In genomic region chr5:158754018-158754514, GRCh38 we compare ENCODE assay signal across 14 cellular contexts.
DNase-seq lines count a peak whose midpoint lies in the region; ATAC-seq and TF ChIP-seq lines count a peak whose summit lies in the region.
"Had no signal": no experiment of that assay in that cellular context is flagged by ENCODE, and none has a peak within 500 bp of the region (broad histone marks: within the 10 kb centered on the region; RNA-seq: fewer than 3 reads in every experiment).

No MANE protein-coding gene starts in this region.

- POLR2A ChIA-PET in IMR-90 (lab: Charles Lee; ENCODE audit: unreplicated experiment), result no interaction called here

- no peak overlapping the region for H2AFZ ChIP-seq in IMR-90 (replicated peaks; ENCODE audit: low read length, poor library complexity)
- no peak overlapping the region for H2AFZ ChIP-seq in mesenchymal stem cell (ENCODE audit: low read depth, low read length)

- H3K9me3 ChIP-seq in IMR-90 (ENCODE audit: control insufficient read depth, insufficient read depth, low read length), result no peaks in the 10 kb centered on the region
- no peaks in the 10 kb centered on the region for H3K9me3 ChIP-seq in mesenchymal stem cell (ENCODE audit: control insufficient read depth, low read length)
- H3K9me3 ChIP-seq: body of pancreas, upper lobe of left lung had no signal

- H3K79me1 ChIP-seq in IMR-90 (ENCODE audit: low read depth in 1 of 2, low read length in 2 of 2), result no peaks in the 10 kb centered on the region
- no peaks in the 10 kb centered on the region for H3K79me1 ChIP-seq in mesenchymal stem cell (replicated peaks; ENCODE audit: low read length, poor library complexity, severe bottlenecking)

- H3K4me3 ChIP-seq in IMR-90 (ENCODE audit: insufficient read depth, low read depth, low read length), result no peak overlapping the region
- no peak overlapping the region for H3K4me3 ChIP-seq in cardiac fibroblast (replicated peaks in 1 of 2; ENCODE audit: low read depth in 2 of 2, low read length in 2 of 2)
- H3K4me3 ChIP-seq in mesenchymal stem cell (ENCODE audit: insufficient read depth in 1 of 2, low read depth in 1 of 2, low read length in 2 of 2), result peak overlapping the region in 1 of 2 experiments; percentile 3
- H3K4me3 ChIP-seq: body of pancreas, lung, upper lobe of left lung had no signal

- H3K14ac ChIP-seq in IMR-90 (replicated peaks; ENCODE audit: low read depth, low read length) (no peak overlapping the region), mesenchymal stem cell (ENCODE audit: low read length in 2 of 2) (no peak overlapping the region)

- H3K36me3 Mint-ChIP-seq in glutamatergic neuron (ENCODE audit: unreplicated experiment), result no peaks in the 10 kb centered on the region

- H2AK9ac ChIP-seq in IMR-90 (replicated peaks; ENCODE audit: low read depth, low read length, poor library complexity), result no peak overlapping the region

- no peak overlapping the region for H2BK120ac ChIP-seq in IMR-90 (ENCODE audit: low read depth, low read length)
- H2BK120ac ChIP-seq in mesenchymal stem cell (ENCODE audit: low read depth, low read length), result no peak overlapping the region

- no peak overlapping the region for H3K23ac ChIP-seq in IMR-90 (ENCODE audit: low read depth, low read length)
- H3K23ac ChIP-seq in mesenchymal stem cell (ENCODE audit: low read length in 2 of 2), result no peak overlapping the region

- H3K27me3 ChIP-seq in IMR-90 (ENCODE audit: control insufficient read depth, insufficient read depth, low read length) (no peaks in the 10 kb centered on the region), mesenchymal stem cell (ENCODE audit: control insufficient read depth in 1 of 2, insufficient read depth in 1 of 2, low read length in 2 of 2) (no peaks in the 10 kb centered on the region)
- H3K27me3 ChIP-seq: body of pancreas, upper lobe of left lung had no signal

- no peak overlapping the region for H3K4ac ChIP-seq in IMR-90 (ENCODE audit: low read depth, low read length)
- H3K4ac ChIP-seq in mesenchymal stem cell (ENCODE audit: low read depth in 1 of 2, low read length in 2 of 2), result no peak overlapping the region

- TF ChIP-seq CTCF in IMR-90 (conservative IDR thresholded peaks at IDR 0.05; ENCODE audit: low read depth, low read length) (no peak), cardiac fibroblast (IDR thresholded peaks at IDR 0.05; ENCODE audit: low read depth, low read length) (no peak), glutamatergic neuron (IDR thresholded peaks at IDR 0.05; ENCODE audit: partially characterized antibody, unreplicated experiment) (no peak)

- no TSS peak for BruUV-seq in IMR-90 (replicated peaks; lab: Mats Ljungman, UMichigan)

- no peak overlapping the region for H2BK20ac ChIP-seq in IMR-90 (ENCODE audit: low read depth, low read length)

- H4K91ac ChIP-seq in IMR-90 (ENCODE audit: insufficient read depth, low read depth, low read length) (no peak overlapping the region), mesenchymal stem cell (ENCODE audit: low read length) (no peak overlapping the region)

- in situ Hi-C loops in IMR-90 (cut with MboI; ENCODE audit: low sequenced_read_pairs), result no loop called here

- H2BK15ac ChIP-seq in IMR-90 (ENCODE audit: low read depth, low read length) (no peak overlapping the region), mesenchymal stem cell (ENCODE audit: low read depth, poor library complexity, severe bottlenecking) (no peak overlapping the region)

- H2AK5ac ChIP-seq in IMR-90 (ENCODE audit: low read depth, low read length) (no peak overlapping the region), mesenchymal stem cell (ENCODE audit: low read length, severe bottlenecking) (no peak overlapping the region)

- H3K4me1 Mint-ChIP-seq in glutamatergic neuron (ENCODE audit: low read depth, unreplicated experiment), result peaks cover 43% of the 10 kb centered on the region

- H3K9ac ChIP-seq in IMR-90 (ENCODE audit: low read depth, low read length) (no peak overlapping the region), mesenchymal stem cell (ENCODE audit: low read length) (peak overlapping the region; percentile 85)

- no peaks in the 10 kb centered on the region for H3K9me1 ChIP-seq in IMR-90 (ENCODE audit: insufficient read depth, low read length)

- no peak overlapping the region for H4K5ac ChIP-seq in IMR-90 (ENCODE audit: low read depth, low read length)

- no peak for TF ChIP-seq RAD21 in IMR-90 (IDR thresholded peaks at IDR 0.05; ENCODE audit: low read length)

- no peak overlapping the region for H3K56ac ChIP-seq in IMR-90 (ENCODE audit: extremely low read depth, insufficient read depth, low read length)

- no peak overlapping the region for H3K18ac ChIP-seq in IMR-90 (ENCODE audit: low read depth, low read length)
- no peak overlapping the region for H3K18ac ChIP-seq in mesenchymal stem cell (ENCODE audit: low read depth in 1 of 2, low read length in 2 of 2)

- H3K36me3 ChIP-seq in IMR-90 (ENCODE audit: control insufficient read depth, insufficient read depth, low read length) (no peaks in the 10 kb centered on the region), mesenchymal stem cell (ENCODE audit: control insufficient read depth in 1 of 2, insufficient read depth in 2 of 2, low read depth in 1 of 2, low read length in 2 of 2) (no peaks in the 10 kb centered on the region)
- H3K36me3 ChIP-seq: upper lobe of left lung had no signal

- H3K4me2 ChIP-seq in IMR-90 (ENCODE audit: low read depth, low read length) (no peak overlapping the region), mesenchymal stem cell (ENCODE audit: low read length, poor library complexity, severe bottlenecking) (no peak overlapping the region)

- no peak overlapping the region for H2BK12ac ChIP-seq in mesenchymal stem cell (ENCODE audit: low read length in 2 of 2)

- DNase-seq in AG08396 (ENCODE audit: low spot score), result peak; percentile 12
- peak; percentile 58 for DNase-seq in IMR-90
- DNase-seq in cardiac fibroblast (ENCODE audit: low read depth in 2 of 2), result peak; percentile 43 to 78
- peak; percentile 53 for DNase-seq in mesenchymal stem cell
- DNase-seq in effector CD8-positive, alpha-beta T cell (lab: John Stamatoyannopoulos, UW), result no peak
- no peak for DNase-seq in NCI-H524 treated with DMSO at 0.1 percent for 48 hours (lab: John Stamatoyannopoulos, UW)
- no peak for DNase-seq in glutamatergic neuron
- DNase-seq in stimulated activated CD4-positive, alpha-beta T cell treated with anti-CD3 and anti-CD28 coated beads, Interleukin-15, amount 100 ng/mL, for 24 hours, result no peak
- DNase-seq: activated CD4-positive, CD25-positive, alpha-beta regulatory T cell treated with anti-CD3 and anti-CD28 coated beads, Interleukin-2, amount 50 U/mL, for 72 hours; body of pancreas; endodermal cell; NCI-H2029; upper lobe of left lung had no signal

- peaks cover 12% of the 10 kb centered on the region for H3K9me3 Mint-ChIP-seq in glutamatergic neuron (ENCODE audit: unreplicated experiment)
- H3K9me3 Mint-ChIP-seq: endodermal cell had no signal

- intact Hi-C loops in IMR-90 (cut with micrococcal nuclease), result loop anchor here (5.0 kb wide), 1 partner anchor 143 kb away; no protein-coding TSS in a partner anchor

- H4K20me1 ChIP-seq in IMR-90 (ENCODE audit: insufficient read depth, low read length), result no peaks in the 10 kb centered on the region

- no peaks in the 10 kb centered on the region for H3K4me1 ChIP-seq in IMR-90 (ENCODE audit: control insufficient read depth, insufficient read depth, low read length)
- no peaks in the 10 kb centered on the region for H3K4me1 ChIP-seq in mesenchymal stem cell (ENCODE audit: control insufficient read depth, insufficient read depth, low read depth, low read length)
- H3K4me1 ChIP-seq: body of pancreas, upper lobe of left lung had no signal

- no peak overlapping the region for H3K27ac ChIP-seq in IMR-90 (ENCODE audit: insufficient read depth, low read length)
- no peak overlapping the region for H3K27ac ChIP-seq in mesenchymal stem cell (ENCODE audit: low read length, poor library complexity, severe bottlenecking)
- H3K27ac ChIP-seq: body of pancreas, upper lobe of left lung had no signal

- H3K27me3 Mint-ChIP-seq in glutamatergic neuron (ENCODE audit: unreplicated experiment), result peaks cover 2% of the 10 kb centered on the region

- whole genome bisulfite sequencing in IMR-90 (ENCODE audit: extremely low coverage in 2 of 2, insufficient read length in 1 of 2), 2 experiments, result no CpG with 5 or more reads among the region's 2 CpGs
- no CpG with 5 or more reads among the region's 2 CpGs for WGBS in mesenchymal stem cell

- H3K27ac Mint-ChIP-seq in glutamatergic neuron (ENCODE audit: unreplicated experiment), result no peak overlapping the region
- H3K27ac Mint-ChIP-seq: endodermal cell had no signal

- CTCF ChIA-PET in IMR-90 (lab: Yijun Ruan, JAX), result interaction anchor here (0.8 kb wide), 1 partner anchor 25 kb away, joined by 3 read pairs; no protein-coding TSS in a partner anchor

- no peak for TF ChIP-seq POLR2A in IMR-90 (IDR thresholded peaks at IDR 0.05; ENCODE audit: low read depth, low read length)

- H2BK5ac ChIP-seq in IMR-90 (ENCODE audit: low read depth, low read length, poor library complexity, severe bottlenecking), result no peak overlapping the region
- H2BK5ac ChIP-seq in mesenchymal stem cell (ENCODE audit: low read depth, low read length, poor library complexity, severe bottlenecking), result no peak overlapping the region

- dilution Hi-C loops in IMR-90 (cut with HindIII; ENCODE audit: low sequenced_read_pairs, unreplicated experiment), result no loop called here

- H4K8ac ChIP-seq in IMR-90 (ENCODE audit: low read depth in 2 of 2, low read length in 2 of 2) (no peak overlapping the region), mesenchymal stem cell (ENCODE audit: low read length) (no peak overlapping the region)

- peak; percentile 56 for ATAC-seq in IMR-90 (ENCODE audit: low read depth)
- ATAC-seq: body of pancreas had no signal

- H3K4me3 Mint-ChIP-seq in glutamatergic neuron (ENCODE audit: unreplicated experiment), result no peak overlapping the region
- H3K4me3 Mint-ChIP-seq: endodermal cell had no signal

TF ChIP-seq in IMR-90, 13 proteins besides CTCF, POLR2A, EP300 and RAD21:
- TF ChIP-seq CEBPB (IDR thresholded peaks at IDR 0.05; ENCODE audit: low read depth, low read length), result peak; percentile 78
- TF ChIP-seq SMC3 (IDR thresholded peaks at IDR 0.05; ENCODE audit: low read depth, low read length), result no peak
TF ChIP-seq in IMR-90: peak in this region for 1.

Comparison
In these comparisons a context has a peak if more than half of its experiments do, and no peak if none do; other contexts are left out.
1. DNase-seq: peak in AG08396 (single experiment), IMR-90 (single experiment), cardiac fibroblast (2 of 2) and mesenchymal stem cell (single experiment); none in effector CD8-positive, alpha-beta T cell (single experiment), NCI-H524 treated with DMSO at 0.1 percent for 48 hours (single experiment), glutamatergic neuron (single experiment) and stimulated activated CD4-positive, alpha-beta T cell treated with anti-CD3 and anti-CD28 coated beads, Interleukin-15, amount 100 ng/mL, for 24 hours (single experiment).